In genomic region chr17:40218740-40219072, GRCh38 we compare ENCODE assay signal across 8 cellular contexts. TPM values are rescaled to one million over a fixed set of nuclear protein-coding genes. Genes with fewer than 3 reads are reported as not detected.
DNase-seq lines count a peak whose midpoint lies in the region; ATAC-seq, FAIRE-seq and TF ChIP-seq lines count a peak whose summit lies in the region.

No MANE protein-coding gene starts in this region.

- H3K36me3 Mint-ChIP-seq in CD4-positive, alpha-beta memory T cell: peaks cover 0 to 12% of the 10 kb centered on the region in 2 donors

- peak overlapping the region; percentile 93 to 100 (median 100) for H3K27ac Mint-ChIP-seq in CD4-positive, alpha-beta memory T cell

- in situ Hi-C loops in K562 (cut with MboI): no loop called here

- H3K36me3 ChIP-seq in CD4-positive, alpha-beta memory T cell (ENCODE audit: insufficient read depth, low read length): no peaks in the 10 kb centered on the region
- H3K36me3 ChIP-seq in K562 (ENCODE audit: control insufficient read depth, insufficient read depth, low read length): no peaks in the 10 kb centered on the region

- FAIRE-seq in K562 (lab: Jason Lieb, UNC): no peak

- H3K4me1 Mint-ChIP-seq in CD4-positive, alpha-beta memory T cell: peaks cover 21 to 46% (median 30%) of the 10 kb centered on the region in 4 donors

- H3K4me1 ChIP-seq in CD4-positive, alpha-beta memory T cell (ENCODE audit: insufficient read depth, low read length): peaks cover 26% of the 10 kb centered on the region
- peaks cover 0 to 8% of the 10 kb centered on the region in 2 experiments; a peak in 2 of 5 replicates for H3K4me1 ChIP-seq in K562 (replicated peaks in 1 of 2; ENCODE audit: control insufficient read depth in 2 of 2, insufficient read depth in 2 of 2, low read length in 2 of 2)

- H3K27me3 ChIP-seq in CD4-positive, alpha-beta memory T cell (ENCODE audit: insufficient read depth, low read length): no peaks in the 10 kb centered on the region
- H3K27me3 ChIP-seq in K562 (ENCODE audit: control insufficient read depth in 2 of 2, insufficient read depth in 2 of 2, low read length in 2 of 2): no peaks in the 10 kb centered on the region

- POLR2A ChIA-PET in CD4-positive, alpha-beta memory T cell (lab: Charles Lee; ENCODE audit: partially characterized antibody): interaction anchor here (0.6 to 2.2 kb wide), 34 partner anchors 9 to 1470 kb away, joined by 3 to 15 read pairs (median 4); partner anchors contain the start of genes CASC3, EIF1, LRRC3C and MED24
- POLR2A ChIA-PET in K562 (lab: Yijun Ruan, JAX): interaction anchor here (0.6 to 1.9 kb wide), 13 partner anchors 9 to 1847 kb away, joined by 3 to 7 read pairs (median 3); no protein-coding TSS in a partner anchor

- no peaks in the 10 kb centered on the region for H3K9me3 Mint-ChIP-seq in CD4-positive, alpha-beta memory T cell

- no TSS peak for BruUV-seq in K562 (replicated peaks; lab: Mats Ljungman, UMichigan)

- no peaks in the 10 kb centered on the region for H3K9me3 ChIP-seq in CD4-positive, alpha-beta memory T cell (ENCODE audit: control insufficient read depth in 1 of 2, low read length in 2 of 2)
- H3K9me3 ChIP-seq in K562 (replicated peaks; ENCODE audit: control insufficient read depth, insufficient read depth, low read depth, low read length): no peaks in the 10 kb centered on the region

- ATAC-seq in GM21576 (IDR thresholded peaks at IDR 0.05; ENCODE audit: unreplicated experiment) (peak; percentile 33), K562 (peak; percentile 52), sciatic nerve (peak; percentile 69)

- intact Hi-C loops in CD4-positive, alpha-beta memory T cell (cut with micrococcal nuclease): loop anchor here (1.0 to 2.0 kb wide), 2 partner anchors 69 to 1470 kb away; partner anchors contain the start of genes CDC6 and EIF1
- intact Hi-C loops in K562 (cut with micrococcal nuclease): no loop called here
- intact Hi-C loops in sciatic nerve (cut with DNase I): no loop called here

- TF ChIP-seq POLR2A in NB4 (IDR thresholded peaks at IDR 0.05; ENCODE audit: extremely low read depth, insufficient read length) (no peak), K562 (conservative IDR thresholded peaks at IDR 0.05) (no peak)

- TF ChIP-seq RAD21 in K562 (CRISPR knock-in tag; conservative IDR thresholded peaks at IDR 0.05 in 1 of 2, IDR thresholded peaks at IDR 0.05 in 1 of 2): no peak

- H3K9me1 ChIP-seq in K562 (ENCODE audit: control insufficient read depth, insufficient read depth, low read length): no peaks in the 10 kb centered on the region

- H3K4me3 ChIP-seq in CD4-positive, alpha-beta memory T cell (ENCODE audit: low read length in 2 of 2): peak overlapping the region; percentile 59 to 71
- H3K4me3 ChIP-seq in NB4 (ENCODE audit: low read depth, low read length) (peak overlapping the region; percentile 45), K562 (peak overlapping the region; percentile 87)

- 4% methylated on average over 13 of the region's 13 CpGs for WGBS in K562 (ENCODE audit: insufficient coverage, low coverage, missing lambda C conversion rate)

- no peaks in the 10 kb centered on the region for H4K20me1 ChIP-seq in K562 (replicated peaks; ENCODE audit: control insufficient read depth, insufficient read depth, low read length)

- no peak for TF ChIP-seq EP300 in K562 (IDR thresholded peaks at IDR 0.05; ENCODE audit: low read length)

- peak; percentile 84 to 96 (median 89) for DNase-seq in CD4-positive, alpha-beta memory T cell
- DNase-seq in NB4 (ENCODE audit: low read depth): peak; percentile 54
- peak; percentile 85 for DNase-seq in T-helper 22 cell (ENCODE audit: low read depth)
- DNase-seq in K562 (ENCODE audit: extremely low read depth in 1 of 4, low spot score in 3 of 4): peak; percentile 71 to 89 (median 83)
- DNase-seq in iPS DF 19.7 (ENCODE audit: low read depth, low spot score): peak; percentile 83
- peak; percentile 76 for DNase-seq in sciatic nerve (ENCODE audit: low spot score)
- no peak for DNase-seq in UCSD-AML1 (lab: John Stamatoyannopoulos, UW; ENCODE audit: unreplicated experiment)

- peak overlapping the region; percentile 87 for H3K4me2 ChIP-seq in K562 (ENCODE audit: insufficient read depth, low read length)

- H3K27me3 Mint-ChIP-seq in CD4-positive, alpha-beta memory T cell: no peaks in the 10 kb centered on the region

- H3K9ac ChIP-seq in K562 (ENCODE audit: insufficient read depth in 1 of 2, low read depth in 2 of 2, low read length in 2 of 2): peak overlapping the region; percentile 2 to 65; a peak in 3 of 4 replicates

- peak overlapping the region; percentile 99 for H2AFZ ChIP-seq in K562 (ENCODE audit: low read depth, low read length)

- H3K4me3 Mint-ChIP-seq in CD4-positive, alpha-beta memory T cell: peak overlapping the region; percentile 92 to 100 (median 98)

- CTCF ChIA-PET in CD4-positive, alpha-beta memory T cell (lab: Charles Lee; ENCODE audit: partially characterized antibody): interaction anchor here (1.0 to 3.4 kb wide), 21 partner anchors 9 to 1469 kb away, joined by 3 to 34 read pairs (median 5); partner anchors contain the start of genes CDC6 and MED24
- CTCF ChIA-PET in K562 (lab: Yijun Ruan, JAX; ENCODE audit: low intra/inter-chr PET ratio): no interaction called here

- TF ChIP-seq CTCF in NB4 (IDR thresholded peaks at IDR 0.05; ENCODE audit: low read depth, low read length): no peak
- TF ChIP-seq CTCF in K562 (IDR thresholded peaks at IDR 0.05 in 2 of 3, conservative IDR thresholded peaks at IDR 0.05 in 1 of 3; ENCODE audit: insufficient read depth in 2 of 3, low read depth in 1 of 3, low read length in 3 of 3): no peak

- peaks cover 26% of the 10 kb centered on the region for H3K79me2 ChIP-seq in K562 (ENCODE audit: control insufficient read depth, insufficient read depth, low read length)

- H3K27ac ChIP-seq in CD4-positive, alpha-beta memory T cell (ENCODE audit: low read depth, low read length): peak overlapping the region; percentile 96
- peak overlapping the region; percentile 85 for H3K27ac ChIP-seq in K562 (ENCODE audit: extremely low read depth, low read depth, low read length)

TF ChIP-seq in K562, 482 proteins besides CTCF, POLR2A, EP300 and RAD21 (continues in another document):
- no peak for TF ChIP-seq NFIC (IDR thresholded peaks at IDR 0.05)
- TF ChIP-seq GTF2A2 (tag; IDR thresholded peaks at IDR 0.05): no peak
- TF ChIP-seq ZNF174 (CRISPR knock-in tag; IDR thresholded peaks at IDR 0.05): no peak
- TF ChIP-seq KDM1A (IDR thresholded peaks at IDR 0.05): peak; percentile 88 to 92
- TF ChIP-seq MEF2D (tag; conservative IDR thresholded peaks at IDR 0.05; ENCODE audit: low read depth): no peak
- TF ChIP-seq FUS (optimal IDR thresholded peaks at IDR 0.05; ENCODE audit: low read depth, low read length): no peak
- no peak for TF ChIP-seq SMAD3 (CRISPR knock-in tag; conservative IDR thresholded peaks at IDR 0.05)
- peak; percentile 80 for TF ChIP-seq CREM (IDR thresholded peaks at IDR 0.05; ENCODE audit: low read depth)
- no peak for TF ChIP-seq GTF2E2 (tag; IDR thresholded peaks at IDR 0.05)
- 0 out of 4 replicates have a peak, but pooled peaks of 1 of the 2 experiments have one; percentile 14 for TF ChIP-seq ARNT (IDR thresholded peaks at IDR 0.05)
- TF ChIP-seq E2F3 (CRISPR knock-in tag; IDR thresholded peaks at IDR 0.05): no peak
- no peak for TF ChIP-seq NEUROD1 (IDR thresholded peaks at IDR 0.05; ENCODE audit: borderline replicate concordance, low read depth, low read length, partially characterized antibody)

RNA-seq across cellular contexts. Expression of gene WIPF2, which starts 0.4 kb away (rescaled TPM):
- 10 to 100 TPM; 34.4 to 34.7 TPM for total RNA-seq in CD4-positive, alpha-beta memory T cell
- polyA plus RNA-seq in CD4-positive, alpha-beta memory T cell: 10 to 100 TPM in 1 of 2 donors, 1 to 10 TPM in 1; 5.2 to 13.6 TPM
- total RNA-seq in K562 (2011; cell fraction: chromatin; rRNA removed; ENCODE audit: low replicate concordance): 16.7 and 19.5 TPM in 2 replicates
- 7.8 and 9.5 TPM in 2 replicates for total RNA-seq in K562 (2011; cell fraction: nucleolus; rRNA removed)
- total RNA-seq in K562 (2011; cell fraction: nucleoplasm; rRNA removed): 11.8 and 19.5 TPM in 2 replicates
- 4.0 and 5.3 TPM in 2 replicates for total RNA-seq in K562 (2014; rRNA removed)
- 4.5 and 5.1 TPM in 2 replicates for total RNA-seq in K562 (2014; rRNA removed; fragmentation: Illumina TruSeq; extraction: Trizol)
- 4.9 and 5.3 TPM in 2 replicates for total RNA-seq in K562 (2015; rRNA removed; fragmentation: Illumina TruSeq; extraction: Trizol)
- total RNA-seq in K562 (2021): 13.9 and 15.0 TPM in 2 replicates
- polyA plus RNA-seq in K562 (2011; rRNA removed): 3.6 and 5.3 TPM in 2 replicates
- polyA plus RNA-seq in K562 (2011; cell fraction: cytosol; rRNA removed): 2.3 and 4.4 TPM in 2 replicates
- polyA plus RNA-seq in K562 (2011; cell fraction: nucleus; rRNA removed): 2.7 and 5.2 TPM in 2 replicates
- polyA plus RNA-seq in K562 (2012): 11.7 and 13.9 TPM in 2 replicates
- polyA plus RNA-seq in K562 (2014; fragmentation: Illumina TruSeq; extraction: Trizol): 10.7 and 11.0 TPM in 2 replicates
- polyA plus RNA-seq in K562 (2014; fragmentation: Nextera tagmentation; extraction: Ambion mirVana): 1 to 10 TPM; 3.9 to 4.5 TPM
- 6.5 and 7.9 TPM in 2 replicates for polyA plus RNA-seq in K562 (2014; rRNA removed)
- 3.7 and 3.8 TPM in 2 replicates for polyA minus RNA-seq in K562 (2011; rRNA and poly(A)+ RNA removed)
- polyA minus RNA-seq in K562 (2011; cell fraction: cytosol; rRNA and poly(A)+ RNA removed): 3.1 and 3.5 TPM in 2 replicates
- 2.3 and 2.8 TPM in 2 replicates for polyA minus RNA-seq in K562 (2011; cell fraction: nucleus; rRNA and poly(A)+ RNA removed)
- total RNA-seq in sciatic nerve: 41.1 TPM

RNA-seq across cellular contexts. Expression of gene RAPGEFL1, which starts 41.4 kb away (rescaled TPM):
- 1 to 10 TPM; 5.4 to 6.5 TPM for total RNA-seq in CD4-positive, alpha-beta memory T cell
- polyA plus RNA-seq in CD4-positive, alpha-beta memory T cell: under 1 TPM in 1 of 2 donors, not detected in 1; 0.13 TPM
- 22.1 and 46.9 TPM in 2 replicates for total RNA-seq in K562 (2011; cell fraction: chromatin; rRNA removed; ENCODE audit: low replicate concordance)
- 18.2 and 24.0 TPM in 2 replicates for total RNA-seq in K562 (2011; cell fraction: nucleolus; rRNA removed)
- total RNA-seq in K562 (2011; cell fraction: nucleoplasm; rRNA removed): 17.4 and 20.8 TPM in 2 replicates
- total RNA-seq in K562 (2014; rRNA removed): 1.8 and 2.1 TPM in 2 replicates
- total RNA-seq in K562 (2014; rRNA removed; fragmentation: Illumina TruSeq; extraction: Trizol): 1.5 and 1.6 TPM in 2 replicates
- total RNA-seq in K562 (2015; rRNA removed; fragmentation: Illumina TruSeq; extraction: Trizol): 1.5 and 1.8 TPM in 2 replicates
- 3.6 and 4.1 TPM in 2 replicates for total RNA-seq in K562 (2021)
- 2.4 and 2.9 TPM in 2 replicates for polyA plus RNA-seq in K562 (2011; rRNA removed)
- 1.4 and 4.0 TPM in 2 replicates for polyA plus RNA-seq in K562 (2011; cell fraction: cytosol; rRNA removed)
- 9.7 and 22.8 TPM in 2 replicates for polyA plus RNA-seq in K562 (2011; cell fraction: nucleus; rRNA removed)
- 2.0 and 2.5 TPM in 2 replicates for polyA plus RNA-seq in K562 (2012)
- 1.9 and 2.8 TPM in 2 replicates for polyA plus RNA-seq in K562 (2014; fragmentation: Illumina TruSeq; extraction: Trizol)
- under 1 TPM; 0.18 to 0.50 TPM for polyA plus RNA-seq in K562 (2014; fragmentation: Nextera tagmentation; extraction: Ambion mirVana)
- 2.2 and 2.6 TPM in 2 replicates for polyA plus RNA-seq in K562 (2014; rRNA removed)
- 1.9 and 2.9 TPM in 2 replicates for polyA minus RNA-seq in K562 (2011; rRNA and poly(A)+ RNA removed)
- polyA minus RNA-seq in K562 (2011; cell fraction: cytosol; rRNA and poly(A)+ RNA removed): 2.1 and 4.2 TPM in 2 replicates
- polyA minus RNA-seq in K562 (2011; cell fraction: nucleus; rRNA and poly(A)+ RNA removed): 4.2 and 7.1 TPM in 2 replicates
- total RNA-seq in sciatic nerve: 21.2 TPM
